In the genomic region with DNA sequence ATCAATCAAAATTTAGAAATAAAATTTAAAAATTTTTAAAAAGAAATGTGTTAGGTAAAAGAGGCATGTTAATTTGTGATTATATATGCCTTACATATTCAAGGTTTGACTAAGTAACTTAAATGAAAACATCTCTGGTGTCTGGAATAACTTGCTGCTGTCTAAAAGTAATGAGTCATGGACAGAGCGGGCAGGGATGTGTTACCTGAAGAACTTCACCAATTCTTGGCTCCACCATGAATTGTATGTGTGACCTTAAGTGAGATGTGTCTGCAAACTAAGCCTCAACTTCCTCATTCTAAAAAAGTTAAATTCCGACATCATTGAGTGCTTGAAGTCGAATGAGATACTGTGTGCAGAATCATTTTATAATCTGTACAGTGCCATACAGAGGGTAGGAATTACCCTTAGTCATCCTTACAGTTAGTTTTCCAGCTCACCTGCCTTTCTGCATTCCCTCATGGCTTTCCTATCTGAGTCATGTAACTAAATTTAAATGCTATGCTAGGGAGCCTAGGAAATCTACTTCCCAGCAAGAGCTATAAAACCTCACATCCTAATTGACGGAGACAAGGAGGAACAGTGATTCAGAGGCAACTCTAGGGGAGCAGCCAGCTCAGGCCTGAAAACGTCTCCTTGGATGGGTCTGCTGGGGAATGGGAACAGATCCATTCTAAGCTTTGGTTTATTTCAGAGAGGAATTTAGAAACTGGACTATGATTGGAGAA, we compare ENCODE assay signal across 14 cellular contexts.
DNase-seq lines count a peak whose midpoint lies in the region; ATAC-seq and TF ChIP-seq lines count a peak whose summit lies in the region.
"Had no signal": no experiment of that assay in that cellular context is flagged by ENCODE, and none has a peak within 500 bp of the region (broad histone marks: within the 10 kb centered on the region; RNA-seq: fewer than 3 reads in every experiment).

No MANE protein-coding gene starts in this region.

- no peak for TF ChIP-seq CTCF in chondrocyte (IDR thresholded peaks at IDR 0.05)
- TF ChIP-seq CTCF in CD4-positive, alpha-beta T cell (IDR thresholded peaks at IDR 0.05): no peak

- H3K27ac ChIP-seq in ACC112 (ENCODE audit: low read depth, low read length): peak overlapping the region; percentile 89
- H3K27ac ChIP-seq in CD4-positive, alpha-beta T cell (ENCODE audit: low read depth, low read length): no peak overlapping the region

- H3K4me3 ChIP-seq in ACC112 (ENCODE audit: low read depth, low read length): peak overlapping the region; percentile 32; the same call in 1 of the 2 replicates

- H3K4me1 Mint-ChIP-seq in chondrocyte (ENCODE audit: low read depth): peaks cover 58% of the 10 kb centered on the region
- H3K4me1 Mint-ChIP-seq in CD4-positive, alpha-beta T cell (ENCODE audit: low read depth): no peaks in the 10 kb centered on the region
- no peaks in the 10 kb centered on the region for H3K4me1 Mint-ChIP-seq in activated CD4-positive, alpha-beta T cell treated with anti-CD3 and anti-CD28 coated beads, Interleukin-2, amount 10 ng/mL, durations not matched to agents 7 days and 5 days

- no peak overlapping the region for H3K4me3 Mint-ChIP-seq in chondrocyte (ENCODE audit: unreplicated experiment)
- no peak overlapping the region for H3K4me3 Mint-ChIP-seq in CD4-positive, alpha-beta T cell
- H3K4me3 Mint-ChIP-seq in activated CD4-positive, alpha-beta T cell treated with anti-CD3 and anti-CD28 coated beads, Interleukin-2, amount 10 ng/mL, durations not matched to agents 7 days and 5 days: no peak overlapping the region
- H3K4me3 Mint-ChIP-seq: CD4-positive, CD25-positive, alpha-beta regulatory T cell had no signal

- intact Hi-C loops in CD4-positive, alpha-beta T cell (cut with DNase I, micrococcal nuclease): no loop called here

- no peaks in the 10 kb centered on the region for H3K27me3 Mint-ChIP-seq in chondrocyte (ENCODE audit: low read depth)
- H3K27me3 Mint-ChIP-seq in CD4-positive, alpha-beta T cell: peaks cover 8% of the 10 kb centered on the region
- H3K27me3 Mint-ChIP-seq in activated CD4-positive, alpha-beta T cell treated with anti-CD3 and anti-CD28 coated beads, Interleukin-2, amount 10 ng/mL, durations not matched to agents 7 days and 5 days: peaks cover 4% of the 10 kb centered on the region
- H3K27me3 Mint-ChIP-seq: CD4-positive, CD25-positive, alpha-beta regulatory T cell had no signal

- POLR2A ChIA-PET in CD4-positive, alpha-beta T cell (lab: Charles Lee): no interaction called here
- POLR2A ChIA-PET in activated CD4-positive, alpha-beta T cell treated with anti-CD3 and anti-CD28 coated beads, Interleukin-2, amount 10 ng/mL, durations not matched to agents 7 days and 5 days (lab: Charles Lee): no interaction called here

- CTCF ChIA-PET in CD4-positive, alpha-beta T cell (lab: Charles Lee): no interaction called here
- CTCF ChIA-PET in activated CD4-positive, alpha-beta T cell treated with anti-CD3 and anti-CD28 coated beads, Interleukin-2, amount 10 ng/mL, durations not matched to agents 7 days and 5 days (lab: Charles Lee): no interaction called here

- no peaks in the 10 kb centered on the region for H3K36me3 Mint-ChIP-seq in chondrocyte (ENCODE audit: low read depth)
- no peaks in the 10 kb centered on the region for H3K36me3 Mint-ChIP-seq in CD4-positive, alpha-beta T cell (ENCODE audit: low read depth)
- H3K36me3 Mint-ChIP-seq in activated CD4-positive, alpha-beta T cell treated with anti-CD3 and anti-CD28 coated beads, Interleukin-2, amount 10 ng/mL, durations not matched to agents 7 days and 5 days (ENCODE audit: low read depth): no peaks in the 10 kb centered on the region
- H3K36me3 Mint-ChIP-seq: CD4-positive, CD25-positive, alpha-beta regulatory T cell had no signal

- H3K27ac Mint-ChIP-seq in chondrocyte (ENCODE audit: unreplicated experiment): peak overlapping the region; percentile 94
- H3K27ac Mint-ChIP-seq in CD4-positive, alpha-beta T cell: no peak overlapping the region
- H3K27ac Mint-ChIP-seq in activated CD4-positive, alpha-beta T cell treated with anti-CD3 and anti-CD28 coated beads, Interleukin-2, amount 10 ng/mL, durations not matched to agents 7 days and 5 days: no peak overlapping the region
- H3K27ac Mint-ChIP-seq: CD4-positive, CD25-positive, alpha-beta regulatory T cell had no signal

- H3K4me1 ChIP-seq in ACC112 (ENCODE audit: control insufficient read depth, insufficient read depth, low read length, unreplicated experiment): peaks cover 36% of the 10 kb centered on the region

- H3K9me3 Mint-ChIP-seq in chondrocyte (ENCODE audit: low read depth): no peaks in the 10 kb centered on the region
- H3K9me3 Mint-ChIP-seq in CD4-positive, alpha-beta T cell: no peaks in the 10 kb centered on the region
- no peaks in the 10 kb centered on the region for H3K9me3 Mint-ChIP-seq in activated CD4-positive, alpha-beta T cell treated with anti-CD3 and anti-CD28 coated beads, Interleukin-2, amount 10 ng/mL, durations not matched to agents 7 days and 5 days

- peak; percentile 96 for DNase-seq in M059J (ENCODE audit: low read depth)
- no peak for DNase-seq in chondrocyte (ENCODE audit: low spot score)
- DNase-seq in lung microvascular endothelial cell (ENCODE audit: low read depth in 2 of 2): peak; percentile 52 to 87
- no peak for DNase-seq in central memory CD4-positive, alpha-beta T cell
- no peak for DNase-seq in CD4-positive, alpha-beta T cell
- no peak for DNase-seq in activated CD4-positive, alpha-beta T cell treated with anti-CD3 and anti-CD28 coated beads, Interleukin-2, amount 10 ng/mL, durations not matched to agents 7 days and 5 days
- DNase-seq: activated effector memory CD4-positive, alpha-beta T cell treated with anti-CD3 and anti-CD28 coated beads, Interleukin-2, amount 50 U/mL, for 16 hours; CD4-positive, CD25-positive, alpha-beta regulatory T cell; glutamatergic neuron; NCI-H1930; stimulated activated naive CD8-positive, alpha-beta T cell treated with anti-CD3 and anti-CD28 coated beads, Interleukin-15, Interleukin-2, amounts not matched to agents 100 U/mL and 50 U/mL, for 24 hours; T-helper 1 cell had no signal

- H2AFZ ChIP-seq in ACC112 (ENCODE audit: low read length, unreplicated experiment): peak overlapping the region; percentile 9

- no peaks in the 10 kb centered on the region for H3K36me3 ChIP-seq in ACC112 (ENCODE audit: insufficient read depth, low read length)

- H3K9me3 ChIP-seq in CD4-positive, alpha-beta T cell (ENCODE audit: control insufficient read depth, low read length): no peaks in the 10 kb centered on the region

- no peak for ATAC-seq in GM18517 (IDR thresholded peaks at IDR 0.05; ENCODE audit: unreplicated experiment)
- no peak for ATAC-seq in CD4-positive, alpha-beta T cell (ENCODE audit: poor library complexity)
- ATAC-seq: stimulated activated naive CD8-positive, alpha-beta T cell treated with anti-CD3 and anti-CD28 coated beads, Interleukin-15, Interleukin-2, amounts not matched to agents 100 U/mL and 50 U/mL, for 24 hours had no signal

- H3K79me2 ChIP-seq in ACC112 (ENCODE audit: control insufficient read depth, insufficient read depth, low read length, unreplicated experiment): no peaks in the 10 kb centered on the region

- H3K27me3 ChIP-seq in ACC112 (ENCODE audit: insufficient read depth, low read length): no peaks in the 10 kb centered on the region
- no peaks in the 10 kb centered on the region for H3K27me3 ChIP-seq in CD4-positive, alpha-beta T cell (ENCODE audit: control insufficient read depth, insufficient read depth, low read length)

Comparison
In these comparisons a context has a peak if more than half of its experiments do, and no peak if none do; other contexts are left out.
1. DNase-seq: peak in M059J (single experiment) and lung microvascular endothelial cell (2 of 2); none in chondrocyte (single experiment), central memory CD4-positive, alpha-beta T cell (single experiment), CD4-positive, alpha-beta T cell (0 of 10) and activated CD4-positive, alpha-beta T cell treated with anti-CD3 and anti-CD28 coated beads, Interleukin-2, amount 10 ng/mL, durations not matched to agents 7 days and 5 days (single experiment).